Comparison of ENCODE assay signal across 29 cellular contexts in the genomic region with DNA sequence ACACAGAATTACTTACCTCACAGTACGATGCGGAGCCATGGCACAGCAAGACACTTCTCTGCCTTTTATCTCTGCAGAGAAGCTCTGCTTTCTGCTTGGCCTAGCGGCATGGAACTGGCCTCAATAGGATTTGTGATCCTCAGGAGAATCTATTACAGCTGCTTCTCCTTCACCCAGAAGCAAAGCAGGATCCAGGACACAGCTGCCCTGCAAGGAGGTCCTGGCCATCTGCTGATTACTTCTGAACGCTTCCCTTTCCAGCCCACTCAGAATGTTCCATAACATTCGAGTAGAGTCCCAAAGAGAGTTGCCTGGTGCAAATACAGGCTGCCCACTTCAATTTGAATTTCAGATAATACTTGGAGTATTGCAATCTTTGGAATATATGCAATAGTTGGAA. TPM values are rescaled to one million over a fixed set of nuclear protein-coding genes. Genes with fewer than 3 reads are reported as not detected.
A peak's percentile ranks its signal among the peaks of the same experiment; 100 is the strongest.
DNase-seq lines count a peak whose midpoint lies in the region; ATAC-seq, FAIRE-seq and TF ChIP-seq lines count a peak whose summit lies in the region.
"Had no signal": no experiment of that assay in that cellular context is flagged by ENCODE, and none has a peak within 500 bp of the region (broad histone marks: within the 10 kb centered on the region; RNA-seq: fewer than 3 reads in every experiment).

No MANE protein-coding gene starts in this region.

- 61% methylated on average over 5 of the region's 5 CpGs for WGBS in smooth muscle cell (ENCODE audit: low lambda C conversion rate)

- intact Hi-C loops in naive thymus-derived CD4-positive, alpha-beta T cell (cut with micrococcal nuclease), result no loop called here

- H3K27me3 Mint-ChIP-seq in naive thymus-derived CD4-positive, alpha-beta T cell, result peaks cover 0 to 35% (median 4%) of the 10 kb centered on the region in 5 donors
- peaks cover 3% of the 10 kb centered on the region for H3K27me3 Mint-ChIP-seq in T-helper 2 cell treated with Interferon-gamma antibody and Interleukin-4, amounts not matched to agents 5 μg/mL and 100 μg/mL, for 36 hours (ENCODE audit: low read depth)

- TF ChIP-seq POLR2A in GM12891 (IDR thresholded peaks at IDR 0.05; ENCODE audit: low read depth, low read length), result no peak

- no peak overlapping the region for H3K4me3 ChIP-seq in naive thymus-derived CD4-positive, alpha-beta T cell (ENCODE audit: low read length)
- H3K4me3 ChIP-seq in smooth muscle cell, result no peak overlapping the region
- H3K4me3 ChIP-seq: A549, GM12878, PC-9, SJSA1 had no signal

- no peaks in the 10 kb centered on the region for H3K4me1 ChIP-seq in naive thymus-derived CD4-positive, alpha-beta T cell (ENCODE audit: control insufficient read depth in 2 of 2, insufficient read depth in 2 of 2, low read length in 2 of 2)
- H3K4me1 ChIP-seq in smooth muscle cell (ENCODE audit: low read depth), result peaks cover 9% of the 10 kb centered on the region
- H3K4me1 ChIP-seq: A549, SJSA1 had no signal

- no peak overlapping the region for H3K9ac ChIP-seq in smooth muscle cell (ENCODE audit: low read depth)
- H3K9ac ChIP-seq: KMS-11 had no signal

- no peaks in the 10 kb centered on the region for H3K36me3 Mint-ChIP-seq in naive thymus-derived CD4-positive, alpha-beta T cell
- no peaks in the 10 kb centered on the region for H3K36me3 Mint-ChIP-seq in T-helper 2 cell treated with Interferon-gamma antibody and Interleukin-4, amounts not matched to agents 5 μg/mL and 100 μg/mL, for 36 hours (ENCODE audit: low read depth)
- H3K36me3 Mint-ChIP-seq: CD4-positive, alpha-beta memory T cell; IgD-negative memory B cell had no signal

- DNase-seq in NCI-H524 treated with DMSO at 0.1 percent for 48 hours (lab: John Stamatoyannopoulos, UW) (peak; percentile 12), SK-N-DZ (ENCODE audit: low spot score) (peak; percentile 14), smooth muscle cell (lab: John Stamatoyannopoulos, UW; ENCODE audit: unreplicated experiment) (no peak), GM12891 (ENCODE audit: insufficient read length, low spot score) (no peak)
- DNase-seq in naive thymus-derived CD4-positive, alpha-beta T cell, result no peak
- DNase-seq in T-helper 2 cell treated with Interferon-gamma antibody and Interleukin-4, amounts not matched to agents 5 μg/mL and 100 μg/mL, for 36 hours (ENCODE audit: low spot score), result no peak
- no peak for DNase-seq in activated T-cell treated with anti-CD3 and anti-CD28 coated beads, Interleukin-2, amount 50 U/mL, for 1 hour
- DNase-seq: C1 segment of cervical spinal cord; CD4-positive, alpha-beta memory T cell; COR-L47; DMS79; EL; GDM1; MM.1S; NCI-H2029; NCI-H345; NCI-H510A treated with DMSO at 0.1 percent for 48 hours; NCI-H774; PC-9 had no signal

- POLR2A ChIA-PET in naive thymus-derived CD4-positive, alpha-beta T cell (lab: Charles Lee), result no interaction called here

- H3K9me3 ChIP-seq in naive thymus-derived CD4-positive, alpha-beta T cell (ENCODE audit: control insufficient read depth in 2 of 3, low read length in 3 of 3), result no peaks in the 10 kb centered on the region
- H3K9me3 ChIP-seq in smooth muscle cell (replicated peaks; ENCODE audit: low read depth), result no peaks in the 10 kb centered on the region
- H3K9me3 ChIP-seq: A549, SJSA1 had no signal

- H3K9me3 Mint-ChIP-seq in naive thymus-derived CD4-positive, alpha-beta T cell, result no peaks in the 10 kb centered on the region
- H3K9me3 Mint-ChIP-seq in T-helper 2 cell treated with Interferon-gamma antibody and Interleukin-4, amounts not matched to agents 5 μg/mL and 100 μg/mL, for 36 hours, result no peaks in the 10 kb centered on the region
- H3K9me3 Mint-ChIP-seq: CD4-positive, alpha-beta memory T cell; IgD-negative memory B cell had no signal

- no peak overlapping the region for H3K4me3 Mint-ChIP-seq in naive thymus-derived CD4-positive, alpha-beta T cell
- no peak overlapping the region for H3K4me3 Mint-ChIP-seq in T-helper 2 cell treated with Interferon-gamma antibody and Interleukin-4, amounts not matched to agents 5 μg/mL and 100 μg/mL, for 36 hours
- H3K4me3 Mint-ChIP-seq: CD4-positive, alpha-beta memory T cell; IgD-negative memory B cell had no signal

- H4K20me1 ChIP-seq in smooth muscle cell (ENCODE audit: low read depth), result no peaks in the 10 kb centered on the region

- CTCF ChIA-PET in naive thymus-derived CD4-positive, alpha-beta T cell (lab: Charles Lee), result no interaction called here

- ATAC-seq in naive thymus-derived CD4-positive, alpha-beta T cell, result peak; percentile 22
- ATAC-seq: A549, GM12878, HCT116, Right ventricle myocardium inferior had no signal

- TF ChIP-seq CTCF in smooth muscle cell (IDR thresholded peaks at IDR 0.05; ENCODE audit: borderline replicate concordance, insufficient read depth, poor library complexity, severe bottlenecking), result no peak

- H3F3A ChIP-seq in smooth muscle cell (ENCODE audit: low read depth), result no peaks in the 10 kb centered on the region

- no peak overlapping the region for H3K27ac ChIP-seq in naive thymus-derived CD4-positive, alpha-beta T cell (ENCODE audit: low read depth, low read length)
- no peak overlapping the region for H3K27ac ChIP-seq in smooth muscle cell (ENCODE audit: low read depth)
- H3K27ac ChIP-seq: A549, HL-60, KMS-11, PC-9, SJSA1 had no signal

- peak overlapping the region; percentile 21 for H3K4me2 ChIP-seq in smooth muscle cell
- H3K4me2 ChIP-seq: A549, KMS-11, PC-9 had no signal

- H3K79me2 ChIP-seq in smooth muscle cell (ENCODE audit: low read depth), result no peaks in the 10 kb centered on the region

- H2AFZ ChIP-seq in smooth muscle cell (ENCODE audit: low read depth), result no peak overlapping the region
- H2AFZ ChIP-seq: PC-9 had no signal

- no peaks in the 10 kb centered on the region for H3K36me3 ChIP-seq in naive thymus-derived CD4-positive, alpha-beta T cell (ENCODE audit: control insufficient read depth in 2 of 3, insufficient read depth in 3 of 3, low read length in 3 of 3)
- H3K36me3 ChIP-seq in smooth muscle cell (ENCODE audit: low read depth), result no peaks in the 10 kb centered on the region
- H3K36me3 ChIP-seq: SJSA1 had no signal

- no peak overlapping the region for H3K27ac Mint-ChIP-seq in naive thymus-derived CD4-positive, alpha-beta T cell
- no peak overlapping the region for H3K27ac Mint-ChIP-seq in T-helper 2 cell treated with Interferon-gamma antibody and Interleukin-4, amounts not matched to agents 5 μg/mL and 100 μg/mL, for 36 hours
- H3K27ac Mint-ChIP-seq: CD4-positive, alpha-beta memory T cell; IgD-negative memory B cell had no signal

- H3K27me3 ChIP-seq in naive thymus-derived CD4-positive, alpha-beta T cell (ENCODE audit: control insufficient read depth in 2 of 2, insufficient read depth in 2 of 2, low read length in 2 of 2), result no peaks in the 10 kb centered on the region
- H3K27me3 ChIP-seq in smooth muscle cell (ENCODE audit: low read depth), result no peaks in the 10 kb centered on the region
- H3K27me3 ChIP-seq: SJSA1 had no signal

- H3K4me1 Mint-ChIP-seq in naive thymus-derived CD4-positive, alpha-beta T cell, result no peaks in the 10 kb centered on the region
- H3K4me1 Mint-ChIP-seq in T-helper 2 cell treated with Interferon-gamma antibody and Interleukin-4, amounts not matched to agents 5 μg/mL and 100 μg/mL, for 36 hours (ENCODE audit: low read depth), result no peaks in the 10 kb centered on the region
- H3K4me1 Mint-ChIP-seq: CD4-positive, alpha-beta memory T cell; IgD-negative memory B cell had no signal

- no peak for FAIRE-seq in GM12891 (lab: Jason Lieb, UNC)
- FAIRE-seq: A549, GM12878 had no signal

TF ChIP-seq in GM12891, 5 proteins besides CTCF, POLR2A, EP300 and RAD21:
- no peak for TF ChIP-seq TAF1 (IDR thresholded peaks at IDR 0.05; ENCODE audit: low read depth, low read length)
- TF ChIP-seq POU2F2 (IDR thresholded peaks at IDR 0.05; ENCODE audit: low read depth, low read length), result no peak
- TF ChIP-seq SPI1 (IDR thresholded peaks at IDR 0.05; ENCODE audit: low read depth, low read length), result no peak
- TF ChIP-seq POLR2AphosphoS5 (IDR thresholded peaks at IDR 0.05; ENCODE audit: low read depth, low read length), result no peak
- TF ChIP-seq PAX5 (IDR thresholded peaks at IDR 0.05; ENCODE audit: insufficient read depth, low read length, severe bottlenecking), result no peak

RNA-seq across cellular contexts. Expression of a gene that starts 29.2 kb away (rescaled TPM):
- polyA plus RNA-seq in SK-N-DZ (2014; cell fraction: cytosol; rRNA removed), result 2.4 and 6.5 TPM in 2 replicates
- polyA plus RNA-seq in SK-N-DZ (2014; cell fraction: nucleus; rRNA removed), result 2.2 and 6.9 TPM in 2 replicates
- not detected for total RNA-seq in naive thymus-derived CD4-positive, alpha-beta T cell
- not detected for polyA plus RNA-seq in naive thymus-derived CD4-positive, alpha-beta T cell
- total RNA-seq in smooth muscle cell, result 31.0 and 50.1 TPM in 2 replicates
- polyA plus RNA-seq in smooth muscle cell, result 30.4 and 48.2 TPM in 2 replicates
- not detected for polyA plus RNA-seq in GM12891 (2012; ENCODE audit: low read depth, missing spikeins)
- total RNA-seq: CD4-positive, alpha-beta memory T cell; GM12878 had no signal
- polyA plus RNA-seq: CD4-positive, alpha-beta memory T cell; GM12878; IgD-negative memory B cell had no signal

RNA-seq across cellular contexts. Expression of a gene that starts 33.0 kb away (rescaled TPM):
- not detected in 2 replicates for polyA plus RNA-seq in SK-N-DZ (2014; cell fraction: cytosol; rRNA removed)
- not detected in 2 replicates for polyA plus RNA-seq in SK-N-DZ (2014; cell fraction: nucleus; rRNA removed)
- total RNA-seq in naive thymus-derived CD4-positive, alpha-beta T cell, result not detected
- polyA plus RNA-seq in naive thymus-derived CD4-positive, alpha-beta T cell, result not detected
- total RNA-seq in smooth muscle cell, result not detected in 2 replicates
- 0.56 TPM in 1 of 2 replicates, not detected in the other for polyA plus RNA-seq in smooth muscle cell
- not detected for polyA plus RNA-seq in GM12891 (2012; ENCODE audit: low read depth, missing spikeins)
- total RNA-seq: CD4-positive, alpha-beta memory T cell; H4; PC-9; Right ventricle myocardium inferior; RPMI7951; SJSA1 had no signal
- polyA plus RNA-seq: A549; CD4-positive, alpha-beta memory T cell; GM12878; IgD-negative memory B cell had no signal

Comparison
In these comparisons a context has a peak if more than half of its experiments do, and no peak if none do; other contexts are left out.
1. DNase-seq: peak in NCI-H524 treated with DMSO at 0.1 percent for 48 hours (single experiment) and SK-N-DZ (single experiment); none in naive thymus-derived CD4-positive, alpha-beta T cell (0 of 9), smooth muscle cell (single experiment), T-helper 2 cell treated with Interferon-gamma antibody and Interleukin-4, amounts not matched to agents 5 μg/mL and 100 μg/mL, for 36 hours (single experiment), GM12891 (single experiment) and activated T-cell treated with anti-CD3 and anti-CD28 coated beads, Interleukin-2, amount 50 U/mL, for 1 hour (single experiment).
2. RNA of a gene that starts 29.2 kb away (total RNA-seq): 31.0 to 50.1 TPM in smooth muscle cell; not detected in naive thymus-derived CD4-positive, alpha-beta T cell; every median in the first group is over 10 times any median in the second.